ENCODE assay signal across 8 cellular contexts in genomic region chr1:244970236-244970652, GRCh38.
DNase-seq lines count a peak whose midpoint lies in the region; ATAC-seq, FAIRE-seq and TF ChIP-seq lines count a peak whose summit lies in the region.

No MANE protein-coding gene starts in this region.

- peak overlapping the region; percentile 90 for H3K27ac Mint-ChIP-seq in glutamatergic neuron (ENCODE audit: unreplicated experiment)

- H3K9ac ChIP-seq in NT2/D1 (ENCODE audit: insufficient read length, low read depth), result peak overlapping the region; percentile 94

- no peaks in the 10 kb centered on the region for H3K36me3 Mint-ChIP-seq in glutamatergic neuron (ENCODE audit: unreplicated experiment)

- H3K36me3 ChIP-seq in NT2/D1 (ENCODE audit: insufficient read depth, insufficient read length, low read length), result no peaks in the 10 kb centered on the region

- H3K27me3 ChIP-seq in NT2/D1 (ENCODE audit: insufficient read depth, insufficient read length), result no peaks in the 10 kb centered on the region

- no peaks in the 10 kb centered on the region for H3K9me3 ChIP-seq in NT2/D1 (ENCODE audit: insufficient read depth, low read length)

- no peaks in the 10 kb centered on the region for H3K4me1 ChIP-seq in NT2/D1 (ENCODE audit: insufficient read depth, insufficient read length)

- H3K4me3 Mint-ChIP-seq in glutamatergic neuron (ENCODE audit: unreplicated experiment), result peak overlapping the region; percentile 75

- peaks cover 9% of the 10 kb centered on the region for H3K4me1 Mint-ChIP-seq in glutamatergic neuron (ENCODE audit: low read depth, unreplicated experiment)

- no peak for TF ChIP-seq CTCF in glutamatergic neuron (IDR thresholded peaks at IDR 0.05; ENCODE audit: partially characterized antibody, unreplicated experiment)

- peak; percentile 63 for ATAC-seq in GM21515 (IDR thresholded peaks at IDR 0.05; ENCODE audit: unreplicated experiment)

- peak overlapping the region; percentile 63 for H3K4me3 ChIP-seq in NT2/D1 (ENCODE audit: insufficient read length, low read depth)

- peaks cover 14% of the 10 kb centered on the region for H3K9me3 Mint-ChIP-seq in glutamatergic neuron (ENCODE audit: unreplicated experiment)

- DNase-seq in DMS153 treated with DMSO at 0.1 percent for 48 hours (lab: John Stamatoyannopoulos, UW; ENCODE audit: unreplicated experiment) (peak; percentile 90), HTR-8/SVneo (ENCODE audit: insufficient read length, low spot score) (peak; percentile 71), NT2/D1 (ENCODE audit: low read depth, low spot score) (peak; percentile 89), glutamatergic neuron (no peak), pons (ENCODE audit: low spot score) (peak; percentile 72), AG08396 (ENCODE audit: low spot score) (no peak)
- peak; percentile 78 to 85 for DNase-seq in activated T-cell treated with anti-CD3 and anti-CD28 coated beads, Interleukin-2, amount 50 U/mL, for 48 hours

- H3K27me3 Mint-ChIP-seq in glutamatergic neuron (ENCODE audit: unreplicated experiment), result peaks cover 7% of the 10 kb centered on the region

- peak; percentile 64 for FAIRE-seq in HTR-8/SVneo (lab: Jason Lieb, UNC)

Comparison
In these comparisons a context has a peak if more than half of its experiments do, and no peak if none do; other contexts are left out.
1. DNase-seq: peak in DMS153 treated with DMSO at 0.1 percent for 48 hours (single experiment), HTR-8/SVneo (single experiment), NT2/D1 (single experiment), activated T-cell treated with anti-CD3 and anti-CD28 coated beads, Interleukin-2, amount 50 U/mL, for 48 hours (2 of 2) and pons (single experiment); none in glutamatergic neuron (single experiment) and AG08396 (single experiment).